ENCODE assay signal across 9 cellular contexts in genomic region chr2:172098650-172099471, GRCh38.
A peak's percentile ranks its signal among the peaks of the same experiment; 100 is the strongest.
DNase-seq lines count a peak whose midpoint lies in the region; ATAC-seq lines count a peak whose summit lies in the region.
"Had no signal": no experiment of that assay in that cellular context is flagged by ENCODE, and none has a peak within 500 bp of the region (broad histone marks: within the 10 kb centered on the region; RNA-seq: fewer than 3 reads in every experiment).

No MANE protein-coding gene starts in this region.

- peak overlapping the region; percentile 43 for H3K4me3 Mint-ChIP-seq in activated naive CD8-positive, alpha-beta T cell treated with anti-CD3 and anti-CD28 coated beads, Interleukin-2, amount 50 U/mL, for 24 hours

- no peak overlapping the region for H3K9ac ChIP-seq in iPS-18a (ENCODE audit: low read length)

- H3K4me3 ChIP-seq in iPS-18a (ENCODE audit: low read length), result peak overlapping the region; percentile 17

- peaks cover 69% of the 10 kb centered on the region for H3K27me3 Mint-ChIP-seq in activated naive CD8-positive, alpha-beta T cell treated with anti-CD3 and anti-CD28 coated beads, Interleukin-2, amount 50 U/mL, for 24 hours

- DNase-seq in DMS114 treated with DMSO at 0.1 percent for 48 hours (lab: John Stamatoyannopoulos, UW; ENCODE audit: unreplicated experiment) (peak; percentile 15), KBM-7 (peak; percentile 71), hypothalamus (lab: John Stamatoyannopoulos, UW) (no peak), GM19238 (ENCODE audit: insufficient read length, low spot score) (no peak)
- DNase-seq in activated naive CD8-positive, alpha-beta T cell treated with anti-CD3 and anti-CD28 coated beads, Interleukin-2, amount 50 U/mL, for 24 hours, result peak; percentile 60
- DNase-seq in stimulated activated naive CD8-positive, alpha-beta T cell treated with anti-CD3 and anti-CD28 coated beads, Interleukin-15, Interleukin-2, amounts not matched to agents 100 U/mL and 50 U/mL, for 24 hours, result peak; percentile 67

- H3K9me3 ChIP-seq in iPS-18a (ENCODE audit: control insufficient read depth, low read depth, low read length), result no peaks in the 10 kb centered on the region

- ATAC-seq in activated naive CD8-positive, alpha-beta T cell treated with anti-CD3 and anti-CD28 coated beads, Interleukin-2, amount 50 U/mL, for 24 hours, result peak; percentile 20
- peak; percentile 14 for ATAC-seq in stimulated activated naive CD8-positive, alpha-beta T cell treated with anti-CD3 and anti-CD28 coated beads, Interleukin-15, Interleukin-2, amounts not matched to agents 100 U/mL and 50 U/mL, for 24 hours
- no peak for ATAC-seq in HG03175 (IDR thresholded peaks at IDR 0.05; ENCODE audit: unreplicated experiment)

- in situ Hi-C loops in KBM-7 (cut with MboI; ENCODE audit: low pct_unique_long_range_greater_than_20kb, low sequenced_read_pairs), result no loop called here

- no peaks in the 10 kb centered on the region for H3K9me3 Mint-ChIP-seq in activated naive CD8-positive, alpha-beta T cell treated with anti-CD3 and anti-CD28 coated beads, Interleukin-2, amount 50 U/mL, for 24 hours

- no peaks in the 10 kb centered on the region for H3K36me3 ChIP-seq in iPS-18a (ENCODE audit: control insufficient read depth, low read depth, low read length)
- H3K36me3 ChIP-seq: Peyer's patch had no signal

- no peak overlapping the region for H3K27ac ChIP-seq in iPS-18a (ENCODE audit: low read length)
- H3K27ac ChIP-seq: Peyer's patch had no signal

- H3K36me3 Mint-ChIP-seq in activated naive CD8-positive, alpha-beta T cell treated with anti-CD3 and anti-CD28 coated beads, Interleukin-2, amount 50 U/mL, for 24 hours (ENCODE audit: low read depth), result peaks cover under 1% of the 10 kb centered on the region

- H3K4me1 Mint-ChIP-seq in activated naive CD8-positive, alpha-beta T cell treated with anti-CD3 and anti-CD28 coated beads, Interleukin-2, amount 50 U/mL, for 24 hours, result peaks cover 64% of the 10 kb centered on the region

- H3K4me1 ChIP-seq in iPS-18a (ENCODE audit: control insufficient read depth, low read depth, low read length), result peaks cover 27% of the 10 kb centered on the region

- H3K27me3 ChIP-seq in iPS-18a (ENCODE audit: control insufficient read depth, insufficient read depth, low read length), result peaks cover 98% of the 10 kb centered on the region

- H3K27ac Mint-ChIP-seq in activated naive CD8-positive, alpha-beta T cell treated with anti-CD3 and anti-CD28 coated beads, Interleukin-2, amount 50 U/mL, for 24 hours, result peak overlapping the region; percentile 14

Comparison
In these comparisons a context has a peak if more than half of its experiments do, and no peak if none do; other contexts are left out.
1. DNase-seq: peak in DMS114 treated with DMSO at 0.1 percent for 48 hours (single experiment), KBM-7 (single experiment), activated naive CD8-positive, alpha-beta T cell treated with anti-CD3 and anti-CD28 coated beads, Interleukin-2, amount 50 U/mL, for 24 hours (single experiment) and stimulated activated naive CD8-positive, alpha-beta T cell treated with anti-CD3 and anti-CD28 coated beads, Interleukin-15, Interleukin-2, amounts not matched to agents 100 U/mL and 50 U/mL, for 24 hours (single experiment); none in hypothalamus (0 of 51) and GM19238 (single experiment).